In genomic region chr6:15520616-15521203, GRCh38 we compare ENCODE assay signal across 22 cellular contexts.
DNase-seq lines count a peak whose midpoint lies in the region; ATAC-seq and TF ChIP-seq lines count a peak whose summit lies in the region.
"Had no signal": no experiment of that assay in that cellular context is flagged by ENCODE, and none has a peak within 500 bp of the region (broad histone marks: within the 10 kb centered on the region; RNA-seq: fewer than 3 reads in every experiment).

No MANE protein-coding gene starts in this region.

- no peak for ATAC-seq in T-cell (replicated peaks in 1 of 4)
- no peak for ATAC-seq in HG02588 (IDR thresholded peaks at IDR 0.05; ENCODE audit: unreplicated experiment)
- ATAC-seq: SK-N-SH treated with all-trans-retinoic acid at 6 μM for 48 hours had no signal

- intact Hi-C loops in tibial artery (cut with DNase I; ENCODE audit: low total_unique reads), result no loop called here

- no peaks in the 10 kb centered on the region for H3K9me3 ChIP-seq in tibial artery
- H3K9me3 ChIP-seq: HAP-1 had no signal

- H3K36me3 Mint-ChIP-seq in T-cell, result peaks cover 83% of the 10 kb centered on the region
- peaks cover 19 to 61% (median 19%) of the 10 kb centered on the region in 3 donors for H3K36me3 Mint-ChIP-seq in immature natural killer cell

- CTCF ChIA-PET in T-cell (lab: Charles Lee), result no interaction called here

- peaks cover 0 to 4% (median 0%) of the 10 kb centered on the region in 3 donors for H3K9me3 Mint-ChIP-seq in T-cell
- H3K9me3 Mint-ChIP-seq in immature natural killer cell, result no peaks in the 10 kb centered on the region

- no peaks in the 10 kb centered on the region for H3K27me3 ChIP-seq in tibial artery
- H3K27me3 ChIP-seq: BLaER1 treated with 17β-estradiol and CSF1 and Interleukin-3, amounts not matched to agents 10 nM and 100 nM; cardiac muscle cell had no signal

- no peak overlapping the region for H3K4me3 ChIP-seq in tibial artery
- H3K4me3 ChIP-seq: BLaER1 treated with 17β-estradiol and CSF1 and Interleukin-3, amounts not matched to agents 10 nM and 100 nM; cardiac muscle cell; HAP-1 had no signal

- H3K4me3 Mint-ChIP-seq in T-cell (no peak overlapping the region), immature natural killer cell (no peak overlapping the region)

- H3K27ac Mint-ChIP-seq in T-cell (peak overlapping the region; percentile 34 to 52), immature natural killer cell (peak overlapping the region in 5 of 6 donors; percentile 50 to 72 (median 62))

- no peaks in the 10 kb centered on the region for H3K4me1 ChIP-seq in tibial artery
- H3K4me1 ChIP-seq: HAP-1 had no signal

- POLR2A ChIA-PET in T-cell (lab: Charles Lee), result interaction anchor here in 1 of 2 donors (0.7 kb wide), 1 partner anchor 131 kb away, joined by 3 read pairs; no protein-coding TSS in a partner anchor

- H3K4me1 Mint-ChIP-seq in T-cell (peaks cover 5 to 10% (median 7%) of the 10 kb centered on the region in 3 donors), immature natural killer cell (peaks cover 49 to 74% of the 10 kb centered on the region in 2 donors)

- no peak for TF ChIP-seq CTCF in tibial artery (IDR thresholded peaks at IDR 0.05)

- peaks cover 42 to 85% (median 83%) of the 10 kb centered on the region in 3 donors for H3K36me3 ChIP-seq in tibial artery

- peak; percentile 54 for DNase-seq in activated effector memory CD4-positive, alpha-beta T cell treated with anti-CD3 and anti-CD28 coated beads, Interleukin-2, amount 50 U/mL, for 16 hours
- DNase-seq in activated effector memory CD4-positive, alpha-beta T cell treated with Interleukin-2 at 50 U/mL for 16 hours, result no peak
- no peak for DNase-seq in T-cell
- no peak for DNase-seq in immature natural killer cell
- peak; percentile 16 to 55 for DNase-seq in tibial artery
- DNase-seq in DMS53 treated with DMSO at 0.1 percent for 48 hours (lab: John Stamatoyannopoulos, UW; ENCODE audit: unreplicated experiment), result no peak
- no peak for DNase-seq in iPS-NIHi7 (ENCODE audit: extremely low spot score)
- DNase-seq: ACHN; activated CD4-positive, CD25-positive, alpha-beta regulatory T cell; cortex of kidney; EL; glutamatergic neuron; KBM-7; mammary epithelial cell; NCI-H146; NCI-H524 treated with DMSO at 0.1 percent for 48 hours; occipital lobe had no signal

- H3K27me3 Mint-ChIP-seq in T-cell (no peaks in the 10 kb centered on the region), immature natural killer cell (ENCODE audit: low read depth in 3 of 3) (peaks cover 4 to 17% (median 12%) of the 10 kb centered on the region in 3 donors)

- H3K27ac ChIP-seq in tibial artery, result no peak overlapping the region
- H3K27ac ChIP-seq: cardiac muscle cell had no signal

Comparison
In these comparisons a context has a peak if more than half of its experiments do, and no peak if none do; other contexts are left out.
1. DNase-seq: peak in activated effector memory CD4-positive, alpha-beta T cell treated with anti-CD3 and anti-CD28 coated beads, Interleukin-2, amount 50 U/mL, for 16 hours (single experiment) and tibial artery (2 of 2); none in activated effector memory CD4-positive, alpha-beta T cell treated with Interleukin-2 at 50 U/mL for 16 hours (single experiment), T-cell (0 of 34), immature natural killer cell (0 of 3), DMS53 treated with DMSO at 0.1 percent for 48 hours (single experiment) and iPS-NIHi7 (single experiment).